ENCODE assay signal across 8 cellular contexts in the genomic region with DNA sequence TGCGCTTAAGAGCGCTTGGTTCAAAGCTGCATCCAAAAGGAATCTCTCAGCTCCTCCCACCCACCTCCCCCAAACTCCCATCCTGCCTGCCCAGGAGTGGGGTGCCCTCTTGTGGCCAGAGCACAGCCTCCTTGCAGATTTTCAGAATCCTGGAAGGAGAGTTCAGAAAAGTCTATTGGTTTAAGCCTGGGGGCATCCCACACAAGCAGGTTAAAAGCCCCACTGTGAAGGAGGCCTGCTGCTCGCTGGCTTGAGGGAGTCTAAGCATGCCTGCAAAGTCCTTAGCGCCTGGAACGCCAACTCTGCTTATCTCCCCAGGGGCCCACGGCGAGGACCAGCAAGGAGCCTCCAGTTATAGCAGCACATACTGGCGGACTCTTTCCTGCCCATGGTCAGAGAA.
DNase-seq lines count a peak whose midpoint lies in the region; ATAC-seq and TF ChIP-seq lines count a peak whose summit lies in the region.

No MANE protein-coding gene starts in this region.

- H3K9me3 ChIP-seq in heart left ventricle (no peaks in the 10 kb centered on the region), transverse colon (no peaks in the 10 kb centered on the region)

- in situ Hi-C loops in transverse colon (cut with MboI; ENCODE audit: low pct_ligation_motif_present in 1 of 4, low pct_unique_long_range_greater_than_20kb in 1 of 4, low sequenced_read_pairs in 3 of 4): no loop called here

- H3K9me3 Mint-ChIP-seq in endothelial cell (ENCODE audit: unreplicated experiment): no peaks in the 10 kb centered on the region

- H3K27me3 ChIP-seq in heart left ventricle (peaks cover 0 to 32% (median 4%) of the 10 kb centered on the region in 9 donors), transverse colon (no peaks in the 10 kb centered on the region)

- no peak for DNase-seq in heart left ventricle
- no peak for DNase-seq in Right ventricle myocardium superior
- peak; percentile 6 for DNase-seq in NCI-H2196 treated with DMSO at 0.1 percent for 48 hours (lab: John Stamatoyannopoulos, UW; ENCODE audit: unreplicated experiment)
- DNase-seq in endothelial cell (ENCODE audit: low spot score): peak; percentile 71
- no peak for DNase-seq in transverse colon
- no peak for DNase-seq in middle frontal gyrus (ENCODE audit: extremely low spot score, low spot score)
- DNase-seq in superior temporal gyrus (ENCODE audit: extremely low spot score): no peak

- TF ChIP-seq CTCF in heart left ventricle (IDR thresholded peaks at IDR 0.05) (peak in 10 of 12 donors; percentile 16 to 46 (median 31)), endothelial cell (IDR thresholded peaks at IDR 0.05; ENCODE audit: unreplicated experiment) (peak; percentile 60), transverse colon (IDR thresholded peaks at IDR 0.05) (peak in 3 of 5 experiments; percentile 14 to 31 (median 28))

- H3K4me1 Mint-ChIP-seq in endothelial cell (ENCODE audit: unreplicated experiment): no peaks in the 10 kb centered on the region

- H3K4me3 Mint-ChIP-seq in endothelial cell (ENCODE audit: unreplicated experiment): no peak overlapping the region

- ATAC-seq in heart left ventricle (no peak), Right ventricle myocardium superior (ENCODE audit: poor library complexity) (no peak), GM19467 (IDR thresholded peaks at IDR 0.05; ENCODE audit: unreplicated experiment) (no peak)

- H3K27ac ChIP-seq in heart left ventricle (no peak overlapping the region), transverse colon (no peak overlapping the region)

- H3K36me3 ChIP-seq in heart left ventricle (no peaks in the 10 kb centered on the region), transverse colon (no peaks in the 10 kb centered on the region)

- no peak for TF ChIP-seq EP300 in transverse colon (IDR thresholded peaks at IDR 0.05; ENCODE audit: low read depth)

- TF ChIP-seq POLR2A in heart left ventricle (IDR thresholded peaks at IDR 0.05) (no peak), transverse colon (IDR thresholded peaks at IDR 0.05) (no peak)

- H3K36me3 Mint-ChIP-seq in endothelial cell (ENCODE audit: low read depth, unreplicated experiment): no peaks in the 10 kb centered on the region

- H3K4me1 ChIP-seq in heart left ventricle (no peaks in the 10 kb centered on the region), transverse colon (no peaks in the 10 kb centered on the region)

- peaks cover 4% of the 10 kb centered on the region for H3K27me3 Mint-ChIP-seq in endothelial cell (ENCODE audit: unreplicated experiment)

- H3K27ac Mint-ChIP-seq in endothelial cell (ENCODE audit: unreplicated experiment): no peak overlapping the region

- H3K4me3 ChIP-seq in heart left ventricle: no peak overlapping the region
- H3K4me3 ChIP-seq in transverse colon: no peak overlapping the region

- intact Hi-C loops in heart left ventricle (cut with DNase I) (loop anchor here in 4 of 10 donors (1.0 to 10.0 kb wide), 6 partner anchors 163 to 437 kb away; partner anchors contain the start of gene NOS1 (in 2 of the 4)), Right ventricle myocardium superior (cut with DNase I) (loop anchor here (10.0 kb wide), 1 partner anchor 437 kb away; no protein-coding TSS in a partner anchor), transverse colon (cut with DNase I; ENCODE audit: low total_unique reads) (no loop called here)

- 16 to 30% (median 23%) methylated on average over 6 to 8 of the region's 8 CpGs for WGBS in heart left ventricle, 4 donors
- 66% methylated on average over 8 of the region's 8 CpGs; no CpG with 5 or more reads in 1 of the 2 donors for WGBS in transverse colon (ENCODE audit: low coverage in 1 of 2), 2 donors

Comparison
In these comparisons a context has a peak if more than half of its experiments do, and no peak if none do; other contexts are left out.
1. DNase-seq: peak in NCI-H2196 treated with DMSO at 0.1 percent for 48 hours (single experiment) and endothelial cell (single experiment); none in heart left ventricle (0 of 5), Right ventricle myocardium superior (single experiment), transverse colon (single experiment), middle frontal gyrus (single experiment) and superior temporal gyrus (single experiment).
2. Peak in every context shown above with its lines, with median percentiles within 50 percentile points of each other: CTCF ChIP-seq.